ENCODE assay signal across 13 cellular contexts in genomic region chr5:33631786-33632185, GRCh38.
DNase-seq lines count a peak whose midpoint lies in the region; ATAC-seq, FAIRE-seq and TF ChIP-seq lines count a peak whose summit lies in the region.
"Had no signal": no experiment of that assay in that cellular context is flagged by ENCODE, and none has a peak within 500 bp of the region (broad histone marks: within the 10 kb centered on the region; RNA-seq: fewer than 3 reads in every experiment).

No MANE protein-coding gene starts in this region.

- H3K27ac ChIP-seq in GM12878 (ENCODE audit: control insufficient read depth, insufficient read depth): no peak overlapping the region

- no peak overlapping the region for H3K4me2 ChIP-seq in GM12878 (ENCODE audit: control insufficient read depth, insufficient read depth)

- intact Hi-C loops in GM12878 (cut with micrococcal nuclease; ENCODE audit: unreplicated experiment): loop anchor here (5.0 kb wide), 2 partner anchors 46 to 221 kb away; no protein-coding TSS in a partner anchor

- DNase-seq in GM20000 (ENCODE audit: low spot score): peak; percentile 6
- DNase-seq in GM12878 (ENCODE audit: low read depth, low spot score): peak; percentile 76
- no peak for DNase-seq in AG08396 (ENCODE audit: low spot score)
- no peak for DNase-seq in islet precursor cell
- DNase-seq in H4 (ENCODE audit: low spot score): no peak
- DNase-seq in occipital lobe (lab: John Stamatoyannopoulos, UW): no peak
- DNase-seq: Calu3, immature natural killer cell, NCI-H226, posterior cingulate gyrus had no signal

- SMC1A ChIA-PET in GM12878 (lab: Charles Lee; ENCODE audit: uncharacterized antibody, unreplicated experiment): interaction anchor here (0.6 to 1.3 kb wide), 4 partner anchors 44 to 214 kb away, joined by 3 to 4 read pairs (median 3); no protein-coding TSS in a partner anchor

- no peaks in the 10 kb centered on the region for H4K20me1 ChIP-seq in GM12878 (ENCODE audit: control insufficient read depth, insufficient read depth)

- H3K27me3 ChIP-seq in GM12878 (replicated peaks in 1 of 2; ENCODE audit: control insufficient read depth in 2 of 2, insufficient read depth in 2 of 2, low read length in 1 of 2): no peaks in the 10 kb centered on the region

- no TSS peak for BruUV-seq in GM12878 (replicated peaks; lab: Mats Ljungman, UMichigan)

- RAD21 ChIA-PET in GM12878 (lab: Charles Lee; ENCODE audit: unreplicated experiment): interaction anchor here (1.3 to 2.4 kb wide), 2 partner anchors 44 to 302 kb away, joined by 4 to 10 read pairs; no protein-coding TSS in a partner anchor

- H3K9me3 ChIP-seq in GM12878 (replicated peaks; ENCODE audit: control insufficient read depth, insufficient read depth, low read length): no peaks in the 10 kb centered on the region; the same call in 2 of the 3 replicates

- TF ChIP-seq POLR2A in GM12878 (IDR thresholded peaks at IDR 0.05; ENCODE audit: low read depth, low read length): no peak

- no peaks in the 10 kb centered on the region for H3K36me3 ChIP-seq in GM12878 (ENCODE audit: control insufficient read depth in 2 of 2, insufficient read depth in 2 of 2, low read length in 1 of 2)

- no peaks in the 10 kb centered on the region for H3K79me2 ChIP-seq in GM12878 (ENCODE audit: control insufficient read depth, insufficient read depth, low read length)

- TF ChIP-seq CTCF in GM12873 (IDR thresholded peaks at IDR 0.05; ENCODE audit: insufficient read depth, low read depth, low read length, missing control alignments) (peak; percentile 8), GM20000 (IDR thresholded peaks at IDR 0.05; ENCODE audit: extremely low read depth, missing control alignments) (no peak), GM12878 (IDR thresholded peaks at IDR 0.05 in 2 of 3, conservative IDR thresholded peaks at IDR 0.05 in 1 of 3; ENCODE audit: control insufficient read depth in 2 of 3, extremely low read depth in 1 of 3, insufficient read depth in 1 of 3, low read depth in 3 of 3, low read length in 3 of 3) (no peak)

- no peak overlapping the region for H2AFZ ChIP-seq in GM12878 (ENCODE audit: control insufficient read depth, low read depth, low read length)

- no peak; a peak in 1 of 4 replicates for TF ChIP-seq EP300 in GM12878 (IDR thresholded peaks at IDR 0.05; ENCODE audit: borderline replicate concordance in 1 of 2, control insufficient read depth in 1 of 2, low read depth in 2 of 2, low read length in 2 of 2)

- whole genome bisulfite sequencing in GM12878 (ENCODE audit: insufficient coverage, insufficient replicate concordance, low lambda C conversion rate, missing lambda C conversion rate): 0% methylated on average over 1 of the region's 1 CpG

- no peak overlapping the region for H3K9ac ChIP-seq in GM12878 (ENCODE audit: control insufficient read depth, insufficient read depth, low read length)

- in situ Hi-C loops in GM12878 (cut with MboI): no loop called here

- FAIRE-seq in GM12878 (lab: Jason Lieb, UNC): peak; percentile 66
- FAIRE-seq: colon had no signal

- POLR2A ChIA-PET in GM12878 (lab: Charles Lee): no interaction called here

- CTCF ChIA-PET in GM12878 (lab: Yijun Ruan, JAX): interaction anchor here (1.0 to 1.4 kb wide), 3 partner anchors 44 to 339 kb away, joined by 3 read pairs; no protein-coding TSS in a partner anchor

- H3K4me3 ChIP-seq in GM12878: no peak overlapping the region

- H3K4me1 ChIP-seq in GM12878 (ENCODE audit: control insufficient read depth, insufficient read depth, low read length): peaks cover 10% of the 10 kb centered on the region; the same call in 1 of the 2 replicates

- TF ChIP-seq RAD21 in GM12878 (IDR thresholded peaks at IDR 0.05; ENCODE audit: insufficient read depth, low read depth, low read length): 0 out of 2 replicates have a peak, but pooled peaks have one; percentile 18

- ATAC-seq in HG03066 (IDR thresholded peaks at IDR 0.05; ENCODE audit: low read depth, unreplicated experiment): peak; percentile 81
- ATAC-seq in GM12878: peak; percentile 100

TF ChIP-seq in GM12878, 131 proteins besides CTCF, POLR2A, EP300 and RAD21:
- TF ChIP-seq TCF7 (IDR thresholded peaks at IDR 0.05; ENCODE audit: borderline replicate concordance) (peak; percentile 52; the same call in 1 of the 2 replicates), EED (IDR thresholded peaks at IDR 0.05; ENCODE audit: low read depth) (0 out of 2 replicates have a peak, but pooled peaks have one; percentile 32), ETV6 (conservative IDR thresholded peaks at IDR 0.05 in 1 of 2, IDR thresholded peaks at IDR 0.05 in 1 of 2; ENCODE audit: borderline replicate concordance in 1 of 2, low read depth in 1 of 2) (0 out of 4 replicates have a peak, but pooled peaks of 1 of the 2 experiments have one; percentile 64), CBX3 (IDR thresholded peaks at IDR 0.05; ENCODE audit: borderline replicate concordance, low read depth) (no peak), IKZF2 (IDR thresholded peaks at IDR 0.05) (0 out of 4 replicates have a peak, but pooled peaks of 1 of the 2 experiments have one; percentile 26), RUNX3 (IDR thresholded peaks at IDR 0.05; ENCODE audit: low read length) (peak; percentile 86), PAX5 (IDR thresholded peaks at IDR 0.05; ENCODE audit: borderline replicate concordance, low read depth, low read length) (peak; percentile 93), BHLHE40 (IDR thresholded peaks at IDR 0.05; ENCODE audit: borderline replicate concordance in 1 of 2, low read depth in 2 of 2, low read length in 1 of 2) (no peak; a peak in 1 of 4 replicates), PKNOX1 (IDR thresholded peaks at IDR 0.05) (no peak), NFIC (IDR thresholded peaks at IDR 0.05; ENCODE audit: low read depth, low read length) (peak; percentile 20; the same call in 1 of the 2 replicates)

Comparison
In these comparisons a context has a peak if more than half of its experiments do, and no peak if none do; other contexts are left out.
1. DNase-seq: peak in GM20000 (single experiment) and GM12878 (single experiment); none in AG08396 (single experiment), islet precursor cell (single experiment), H4 (single experiment) and occipital lobe (single experiment).